10 cellular contexts compared by ENCODE assay signal in the genomic region with DNA sequence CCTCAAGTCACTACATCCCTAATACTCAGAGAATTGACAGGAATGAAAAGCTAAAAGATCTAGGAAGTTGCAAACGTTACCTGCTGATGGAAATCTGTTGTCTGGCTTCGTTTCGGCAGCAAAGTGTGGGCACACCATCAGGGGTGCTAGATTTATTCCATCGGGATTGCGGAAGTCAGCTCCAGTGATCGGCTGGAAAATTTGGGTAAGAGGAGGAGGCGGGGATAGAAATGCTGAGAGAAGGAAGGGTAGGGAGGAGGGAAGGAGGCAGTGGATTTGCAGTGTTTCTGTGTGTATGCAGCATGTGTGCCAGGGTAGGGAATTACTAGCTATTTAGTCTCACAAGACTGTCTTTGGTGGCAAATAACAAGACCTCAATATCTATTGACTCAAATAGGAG. TPM values are rescaled to one million over a fixed set of nuclear protein-coding genes. Genes with fewer than 3 reads are reported as not detected.
DNase-seq lines count a peak whose midpoint lies in the region; ATAC-seq and TF ChIP-seq lines count a peak whose summit lies in the region.
"Had no signal": no experiment of that assay in that cellular context is flagged by ENCODE, and none has a peak within 500 bp of the region (broad histone marks: within the 10 kb centered on the region; RNA-seq: fewer than 3 reads in every experiment).

Gene CTSK (minus strand): TSS at position 127 of the 400 bp plus-strand sequence. CDS start 1,455 bp downstream, outside the sequence.

- peaks cover 36% of the 10 kb centered on the region for H3K4me1 Mint-ChIP-seq in osteocyte (ENCODE audit: unreplicated experiment)

- no peaks in the 10 kb centered on the region for H3K27me3 Mint-ChIP-seq in osteocyte (ENCODE audit: unreplicated experiment)

- TF ChIP-seq CTCF in fibroblast of pulmonary artery (IDR thresholded peaks at IDR 0.05; ENCODE audit: low read length, missing control alignments) (no peak), osteocyte (IDR thresholded peaks at IDR 0.05) (no peak)

- peaks cover 10% of the 10 kb centered on the region for H3K36me3 Mint-ChIP-seq in osteocyte (ENCODE audit: unreplicated experiment)

- peak within 1 kb of the TSS; percentile 76 for H3K4me3 Mint-ChIP-seq in osteocyte (ENCODE audit: unreplicated experiment)

- no peak for ATAC-seq in HG02970 (IDR thresholded peaks at IDR 0.05; ENCODE audit: low FRiP score, unreplicated experiment)

- peak within 1 kb of the TSS; percentile 28 for H3K4me3 ChIP-seq in fibroblast of pulmonary artery (replicated peaks; ENCODE audit: low read depth, low read length)

- H3K9me3 Mint-ChIP-seq in osteocyte (ENCODE audit: unreplicated experiment), result no peaks in the 10 kb centered on the region

- peak; percentile 49 for DNase-seq in AG08395 (ENCODE audit: low spot score)
- DNase-seq in RPMI7951 (ENCODE audit: low read depth), result peak; percentile 42
- DNase-seq in fibroblast of pulmonary artery (ENCODE audit: low read depth), result no peak
- DNase-seq in osteocyte (ENCODE audit: extremely low spot score, unreplicated experiment), result no peak
- DNase-seq in NCI-H2196 (lab: John Stamatoyannopoulos, UW; ENCODE audit: unreplicated experiment), result no peak
- no peak for DNase-seq in NK-92 (lab: John Stamatoyannopoulos, UW; ENCODE audit: unreplicated experiment)
- no peak for DNase-seq in globus pallidus (ENCODE audit: low spot score)
- DNase-seq: activated T-cell treated with anti-CD3 and anti-CD28 coated beads, Interleukin-2, amount 50 U/mL, for 48 hours; DMS53 had no signal

- peak within 1 kb of the TSS; percentile 69 for H3K27ac Mint-ChIP-seq in osteocyte (ENCODE audit: unreplicated experiment)

RNA-seq across cellular contexts. Expression of gene CTSK, which starts in this region (rescaled TPM):
- total RNA-seq in RPMI7951 (2014; rRNA removed; shearing (Covaris generic)), result 70.5 and 75.1 TPM in 2 replicates
- 51.6 and 53.6 TPM in 2 replicates for total RNA-seq in osteocyte

Comparison
In these comparisons a context has a peak if more than half of its experiments do, and no peak if none do; other contexts are left out.
1. DNase-seq: peak in AG08395 (single experiment) and RPMI7951 (single experiment); none in fibroblast of pulmonary artery (single experiment), osteocyte (single experiment), NCI-H2196 (single experiment), NK-92 (single experiment) and globus pallidus (single experiment).